ENCODE assay signal across 1 cellular context in the genomic region with DNA sequence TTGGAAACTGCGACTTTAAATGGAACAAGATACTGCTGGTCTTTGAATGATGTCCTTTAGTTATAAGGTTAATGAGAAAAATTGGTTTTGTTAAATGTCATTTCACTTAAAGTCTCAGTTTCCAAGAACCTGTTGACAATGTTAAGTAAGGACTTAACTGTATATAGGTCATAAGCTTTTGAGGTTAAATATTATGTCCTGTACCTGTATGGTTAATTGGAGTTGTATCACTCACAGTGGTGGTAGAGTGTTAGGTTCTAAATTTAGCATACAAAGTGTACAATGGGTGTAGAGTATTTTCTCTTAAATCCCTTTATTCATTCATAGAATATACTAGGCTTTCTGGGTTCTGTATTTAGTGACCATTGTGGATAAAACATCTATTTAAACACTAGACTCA.
TF ChIP-seq lines count a peak whose summit lies in the region.

No MANE protein-coding gene starts in this region.

TF ChIP-seq in GM23338, 12 proteins besides CTCF, POLR2A, EP300 and RAD21 (continued from another document):
- TF ChIP-seq, protein P1, sequence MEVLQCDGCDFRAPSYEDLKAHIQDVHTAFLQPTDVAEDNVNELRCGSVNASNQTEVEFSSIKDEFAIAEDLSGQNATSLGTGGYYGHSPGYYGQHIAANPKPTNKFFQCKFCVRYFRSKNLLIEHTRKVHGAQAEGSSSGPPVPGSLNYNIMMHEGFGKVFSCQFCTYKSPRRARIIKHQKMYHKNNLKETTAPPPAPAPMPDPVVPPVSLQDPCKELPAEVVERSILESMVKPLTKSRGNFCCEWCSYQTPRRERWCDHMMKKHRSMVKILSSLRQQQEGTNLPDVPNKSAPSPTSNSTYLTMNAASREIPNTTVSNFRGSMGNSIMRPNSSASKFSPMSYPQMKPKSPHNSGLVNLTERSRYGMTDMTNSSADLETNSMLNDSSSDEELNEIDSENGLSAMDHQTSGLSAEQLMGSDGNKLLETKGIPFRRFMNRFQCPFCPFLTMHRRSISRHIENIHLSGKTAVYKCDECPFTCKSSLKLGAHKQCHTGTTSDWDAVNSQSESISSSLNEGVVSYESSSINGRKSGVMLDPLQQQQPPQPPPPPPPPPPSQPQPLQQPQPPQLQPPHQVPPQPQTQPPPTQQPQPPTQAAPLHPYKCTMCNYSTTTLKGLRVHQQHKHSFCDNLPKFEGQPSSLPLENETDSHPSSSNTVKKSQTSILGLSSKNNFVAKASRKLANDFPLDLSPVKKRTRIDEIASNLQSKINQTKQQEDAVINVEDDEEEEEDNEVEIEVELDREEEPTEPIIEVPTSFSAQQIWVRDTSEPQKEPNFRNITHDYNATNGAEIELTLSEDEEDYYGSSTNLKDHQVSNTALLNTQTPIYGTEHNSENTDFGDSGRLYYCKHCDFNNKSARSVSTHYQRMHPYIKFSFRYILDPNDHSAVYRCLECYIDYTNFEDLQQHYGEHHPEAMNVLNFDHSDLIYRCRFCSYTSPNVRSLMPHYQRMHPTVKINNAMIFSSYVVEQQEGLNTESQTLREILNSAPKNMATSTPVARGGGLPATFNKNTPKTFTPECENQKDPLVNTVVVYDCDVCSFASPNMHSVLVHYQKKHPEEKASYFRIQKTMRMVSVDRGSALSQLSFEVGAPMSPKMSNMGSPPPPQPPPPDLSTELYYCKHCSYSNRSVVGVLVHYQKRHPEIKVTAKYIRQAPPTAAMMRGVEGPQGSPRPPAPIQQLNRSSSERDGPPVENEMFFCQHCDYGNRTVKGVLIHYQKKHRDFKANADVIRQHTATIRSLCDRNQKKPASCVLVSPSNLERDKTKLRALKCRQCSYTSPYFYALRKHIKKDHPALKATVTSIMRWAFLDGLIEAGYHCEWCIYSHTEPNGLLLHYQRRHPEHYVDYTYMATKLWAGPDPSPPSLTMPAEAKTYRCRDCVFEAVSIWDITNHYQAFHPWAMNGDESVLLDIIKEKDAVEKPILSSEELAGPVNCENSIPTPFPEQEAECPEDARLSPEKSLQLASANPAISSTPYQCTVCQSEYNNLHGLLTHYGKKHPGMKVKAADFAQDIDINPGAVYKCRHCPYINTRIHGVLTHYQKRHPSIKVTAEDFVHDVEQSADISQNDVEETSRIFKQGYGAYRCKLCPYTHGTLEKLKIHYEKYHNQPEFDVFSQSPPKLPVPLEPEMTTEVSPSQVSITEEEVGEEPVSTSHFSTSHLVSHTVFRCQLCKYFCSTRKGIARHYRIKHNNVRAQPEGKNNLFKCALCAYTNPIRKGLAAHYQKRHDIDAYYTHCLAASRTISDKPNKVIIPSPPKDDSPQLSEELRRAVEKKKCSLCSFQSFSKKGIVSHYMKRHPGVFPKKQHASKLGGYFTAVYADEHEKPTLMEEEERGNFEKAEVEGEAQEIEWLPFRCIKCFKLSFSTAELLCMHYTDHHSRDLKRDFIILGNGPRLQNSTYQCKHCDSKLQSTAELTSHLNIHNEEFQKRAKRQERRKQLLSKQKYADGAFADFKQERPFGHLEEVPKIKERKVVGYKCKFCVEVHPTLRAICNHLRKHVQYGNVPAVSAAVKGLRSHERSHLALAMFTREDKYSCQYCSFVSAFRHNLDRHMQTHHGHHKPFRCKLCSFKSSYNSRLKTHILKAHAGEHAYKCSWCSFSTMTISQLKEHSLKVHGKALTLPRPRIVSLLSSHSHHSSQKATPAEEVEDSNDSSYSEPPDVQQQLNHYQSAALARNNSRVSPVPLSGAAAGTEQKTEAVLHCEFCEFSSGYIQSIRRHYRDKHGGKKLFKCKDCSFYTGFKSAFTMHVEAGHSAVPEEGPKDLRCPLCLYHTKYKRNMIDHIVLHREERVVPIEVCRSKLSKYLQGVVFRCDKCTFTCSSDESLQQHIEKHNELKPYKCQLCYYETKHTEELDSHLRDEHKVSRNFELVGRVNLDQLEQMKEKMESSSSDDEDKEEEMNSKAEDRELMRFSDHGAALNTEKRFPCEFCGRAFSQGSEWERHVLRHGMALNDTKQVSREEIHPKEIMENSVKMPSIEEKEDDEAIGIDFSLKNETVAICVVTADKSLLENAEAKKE (CRISPR knock-in tag; IDR thresholded peaks at IDR 0.05): no peak
- TF ChIP-seq ETS1 (IDR thresholded peaks at IDR 0.05): no peak
- TF ChIP-seq CREB1 (CRISPR knock-in tag; IDR thresholded peaks at IDR 0.05; ENCODE audit: low read depth): no peak
- TF ChIP-seq ZNF331 (CRISPR knock-in tag; IDR thresholded peaks at IDR 0.05; ENCODE audit: low read depth): no peak
- no peak for TF ChIP-seq NANOG (IDR thresholded peaks at IDR 0.05; ENCODE audit: borderline replicate concordance)
- TF ChIP-seq STAT1 (IDR thresholded peaks at IDR 0.05; ENCODE audit: unreplicated experiment): no peak
- no peak for TF ChIP-seq EZH2phosphoT487 (IDR thresholded peaks at IDR 0.05; ENCODE audit: unreplicated experiment)
- TF ChIP-seq POLR2AphosphoS5 (IDR thresholded peaks at IDR 0.05; ENCODE audit: low read depth): no peak
- TF ChIP-seq, protein P2, sequence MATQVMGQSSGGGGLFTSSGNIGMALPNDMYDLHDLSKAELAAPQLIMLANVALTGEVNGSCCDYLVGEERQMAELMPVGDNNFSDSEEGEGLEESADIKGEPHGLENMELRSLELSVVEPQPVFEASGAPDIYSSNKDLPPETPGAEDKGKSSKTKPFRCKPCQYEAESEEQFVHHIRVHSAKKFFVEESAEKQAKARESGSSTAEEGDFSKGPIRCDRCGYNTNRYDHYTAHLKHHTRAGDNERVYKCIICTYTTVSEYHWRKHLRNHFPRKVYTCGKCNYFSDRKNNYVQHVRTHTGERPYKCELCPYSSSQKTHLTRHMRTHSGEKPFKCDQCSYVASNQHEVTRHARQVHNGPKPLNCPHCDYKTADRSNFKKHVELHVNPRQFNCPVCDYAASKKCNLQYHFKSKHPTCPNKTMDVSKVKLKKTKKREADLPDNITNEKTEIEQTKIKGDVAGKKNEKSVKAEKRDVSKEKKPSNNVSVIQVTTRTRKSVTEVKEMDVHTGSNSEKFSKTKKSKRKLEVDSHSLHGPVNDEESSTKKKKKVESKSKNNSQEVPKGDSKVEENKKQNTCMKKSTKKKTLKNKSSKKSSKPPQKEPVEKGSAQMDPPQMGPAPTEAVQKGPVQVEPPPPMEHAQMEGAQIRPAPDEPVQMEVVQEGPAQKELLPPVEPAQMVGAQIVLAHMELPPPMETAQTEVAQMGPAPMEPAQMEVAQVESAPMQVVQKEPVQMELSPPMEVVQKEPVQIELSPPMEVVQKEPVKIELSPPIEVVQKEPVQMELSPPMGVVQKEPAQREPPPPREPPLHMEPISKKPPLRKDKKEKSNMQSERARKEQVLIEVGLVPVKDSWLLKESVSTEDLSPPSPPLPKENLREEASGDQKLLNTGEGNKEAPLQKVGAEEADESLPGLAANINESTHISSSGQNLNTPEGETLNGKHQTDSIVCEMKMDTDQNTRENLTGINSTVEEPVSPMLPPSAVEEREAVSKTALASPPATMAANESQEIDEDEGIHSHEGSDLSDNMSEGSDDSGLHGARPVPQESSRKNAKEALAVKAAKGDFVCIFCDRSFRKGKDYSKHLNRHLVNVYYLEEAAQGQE (IDR thresholded peaks at IDR 0.05; ENCODE audit: unreplicated experiment): no peak
- TF ChIP-seq EZH2 (IDR thresholded peaks at IDR 0.05; ENCODE audit: low read depth, unreplicated experiment): no peak
TF ChIP-seq in GM23338: peak in this region for 0.
